ENCODE assay signal across 8 cellular contexts in genomic region chr10:100997364-100998182, GRCh38. TPM values are rescaled to one million over a fixed set of nuclear protein-coding genes. Genes with fewer than 3 reads are reported as not detected.
DNase-seq lines count a peak whose midpoint lies in the region; ATAC-seq, FAIRE-seq and TF ChIP-seq lines count a peak whose summit lies in the region.

No MANE protein-coding gene starts in this region.

- peak overlapping the region; percentile 76 for H3K4me3 Mint-ChIP-seq in GM23338

- no peaks in the 10 kb centered on the region for H3K9me3 ChIP-seq in kidney (ENCODE audit: control insufficient read depth in 1 of 2, low read length in 2 of 2)

- peak overlapping the region; percentile 97 for H3K4me2 ChIP-seq in GM23338

- H3K4me1 ChIP-seq in GM23338 (ENCODE audit: insufficient read depth): peaks cover 36% of the 10 kb centered on the region
- H3K4me1 ChIP-seq in kidney (ENCODE audit: control insufficient read depth in 1 of 2, insufficient read depth in 1 of 2, low read depth in 1 of 2, low read length in 2 of 2): peaks cover 8 to 32% of the 10 kb centered on the region in 2 donors

- H3K27ac Mint-ChIP-seq in GM23338: peak overlapping the region; percentile 96

- DNase-seq in DMS79 treated with DMSO at 0.1 percent for 48 hours (lab: John Stamatoyannopoulos, UW): peak; percentile 28
- DNase-seq in GM23338 (ENCODE audit: low spot score): peak; percentile 92
- DNase-seq in NCI-H2029 (lab: John Stamatoyannopoulos, UW): peak; percentile 35
- peak; percentile 50 to 65 (median 55) for DNase-seq in activated CD4-positive, CD25-positive, alpha-beta regulatory T cell (lab: John Stamatoyannopoulos, UW)
- DNase-seq in caudate nucleus (lab: John Stamatoyannopoulos, UW): peak in 52 of 61 donors; percentile 26 to 86 (median 69)
- peak; percentile 90 for DNase-seq in kidney
- DNase-seq in stimulated activated CD4-positive, alpha-beta T cell treated with anti-CD3 and anti-CD28 coated beads, Interleukin-15, amount 100 ng/mL, for 1 hour (ENCODE audit: low read depth in 1 of 2, low spot score in 1 of 2): peak; percentile 54 to 66

- intact Hi-C loops in kidney (cut with DNase I): no loop called here

- H3K79me2 ChIP-seq in GM23338 (replicated peaks; ENCODE audit: insufficient read depth): peaks cover 22% of the 10 kb centered on the region

- H3K27me3 ChIP-seq in GM23338 (ENCODE audit: insufficient read depth): no peaks in the 10 kb centered on the region

- peaks cover 33% of the 10 kb centered on the region for H3F3A ChIP-seq in GM23338 (replicated peaks; ENCODE audit: low read depth)

- peak overlapping the region; percentile 95 for H3K27ac ChIP-seq in GM23338 (ENCODE audit: low read depth)
- H3K27ac ChIP-seq in caudate nucleus (ENCODE audit: low read depth, low read length): peak overlapping the region; percentile 99
- H3K27ac ChIP-seq in kidney (ENCODE audit: low read depth in 2 of 2, low read length in 2 of 2): peak overlapping the region; percentile 90 to 99

- H3K27me3 Mint-ChIP-seq in GM23338 (ENCODE audit: insufficient read depth, low read depth, poor library complexity): peaks cover 28% of the 10 kb centered on the region

- H3K9ac ChIP-seq in kidney (ENCODE audit: low read length in 2 of 2): peak overlapping the region; percentile 57 to 82

- H2AFZ ChIP-seq in GM23338: peak overlapping the region; percentile 90

- H3K4me1 Mint-ChIP-seq in GM23338: peaks cover 42% of the 10 kb centered on the region

- H3K4me3 ChIP-seq in GM23338: peak overlapping the region; percentile 90
- peak overlapping the region; percentile 74 to 85 for H3K4me3 ChIP-seq in kidney (ENCODE audit: low read length in 2 of 2)

- H3K9me3 Mint-ChIP-seq in GM23338: no peaks in the 10 kb centered on the region; the same call in 2 of the 3 replicates

- FAIRE-seq in kidney (lab: Jason Lieb, UNC): no peak

- no peaks in the 10 kb centered on the region for H3K9me2 ChIP-seq in GM23338 (ENCODE audit: insufficient read depth)

- peaks cover 26% of the 10 kb centered on the region for H3K36me3 Mint-ChIP-seq in GM23338 (ENCODE audit: low read depth)

- TF ChIP-seq CTCF in GM23338 (conservative IDR thresholded peaks at IDR 0.05; ENCODE audit: low read depth in 2 of 2) (peak; percentile 76 to 82), kidney (IDR thresholded peaks at IDR 0.05; ENCODE audit: borderline replicate concordance, extremely low read depth, insufficient read depth) (peak; percentile 59)

- H4K20me1 ChIP-seq in GM23338 (replicated peaks; ENCODE audit: insufficient read depth): no peaks in the 10 kb centered on the region; the same call in 1 of the 2 replicates

- H3K36me3 ChIP-seq in GM23338 (ENCODE audit: insufficient read depth) (peaks cover 16% of the 10 kb centered on the region), kidney (ENCODE audit: control insufficient read depth in 1 of 2, insufficient read depth in 2 of 2, low read length in 2 of 2) (peaks cover 1 to 3% of the 10 kb centered on the region in 2 donors)

- ATAC-seq in GM23338: peak; percentile 59
- ATAC-seq in GM18519 (IDR thresholded peaks at IDR 0.05; ENCODE audit: low FRiP score, unreplicated experiment): no peak

TF ChIP-seq in GM23338, 12 proteins besides CTCF, POLR2A, EP300 and RAD21:
- TF ChIP-seq CREB1 (CRISPR knock-in tag; IDR thresholded peaks at IDR 0.05; ENCODE audit: low read depth): peak; percentile 27; the same call in 1 of the 2 replicates
- TF ChIP-seq ZNF462 (CRISPR knock-in tag; IDR thresholded peaks at IDR 0.05): no peak
- no peak for TF ChIP-seq ZNF114 (CRISPR knock-in tag; IDR thresholded peaks at IDR 0.05)
TF ChIP-seq in GM23338: peak in this region for 1.

RNA-seq across cellular contexts. Expression of gene LZTS2, which starts 2.0 kb away (rescaled TPM):
- 62.8 and 88.3 TPM in 2 replicates for total RNA-seq in GM23338 (2014; rRNA removed; shearing (Covaris generic))
- 27.6 and 28.8 TPM in 2 replicates for polyA plus RNA-seq in GM23338 (2016; fragmentation: Nextera tagmentation; extraction: Ambion mirVana)
- 54.7 TPM for total RNA-seq in kidney
- polyA plus RNA-seq in kidney (ENCODE audit: insufficient read depth, low read depth, low replicate concordance): 47.3 TPM

RNA-seq across cellular contexts. Expression of gene TWNK, which starts 10.2 kb away (rescaled TPM):
- total RNA-seq in GM23338 (2014; rRNA removed; shearing (Covaris generic)): 24.5 and 29.4 TPM in 2 replicates
- polyA plus RNA-seq in GM23338 (2016; fragmentation: Nextera tagmentation; extraction: Ambion mirVana) (11.4 and 12.2 TPM in 2 replicates), kidney (ENCODE audit: insufficient read depth, low read depth, low replicate concordance) (3.8 TPM)
- 8.9 TPM for total RNA-seq in kidney

RNA-seq across cellular contexts. Expression of gene MRPL43, which starts 10.3 kb away (rescaled TPM):
- total RNA-seq in GM23338 (2014; rRNA removed; shearing (Covaris generic)): 60.4 and 76.9 TPM in 2 replicates
- polyA plus RNA-seq in GM23338 (2016; fragmentation: Nextera tagmentation; extraction: Ambion mirVana) (124 and 126 TPM in 2 replicates), kidney (ENCODE audit: insufficient read depth, low read depth, low replicate concordance) (157 TPM)
- 81.5 TPM for total RNA-seq in kidney

RNA-seq across cellular contexts. Expression of gene SEMA4G, which starts 28.3 kb away (rescaled TPM):
- total RNA-seq in GM23338 (2014; rRNA removed; shearing (Covaris generic)): 7.3 and 8.5 TPM in 2 replicates
- polyA plus RNA-seq in GM23338 (2016; fragmentation: Nextera tagmentation; extraction: Ambion mirVana): 5.3 and 6.3 TPM in 2 replicates
- total RNA-seq in kidney: 6.1 TPM
- 23.5 TPM for polyA plus RNA-seq in kidney (ENCODE audit: insufficient read depth, low read depth, low replicate concordance)

RNA-seq across cellular contexts. Expression of gene PDZD7, which starts 33.4 kb away (rescaled TPM):
- 1.7 and 2.3 TPM in 2 replicates for total RNA-seq in GM23338 (2014; rRNA removed; shearing (Covaris generic))
- polyA plus RNA-seq in GM23338 (2016; fragmentation: Nextera tagmentation; extraction: Ambion mirVana) (1.5 and 1.7 TPM in 2 replicates), kidney (ENCODE audit: insufficient read depth, low read depth, low replicate concordance) (1.9 TPM)
- total RNA-seq in kidney: 1.6 TPM

Comparison
In these comparisons a context has a peak if more than half of its experiments do, and no peak if none do; other contexts are left out.
1. DNase-seq: peak in every context shown above with its lines; median percentile 92 in GM23338; 90 in kidney; 69 in caudate nucleus; 60 in stimulated activated CD4-positive, alpha-beta T cell treated with anti-CD3 and anti-CD28 coated beads, Interleukin-15, amount 100 ng/mL, for 1 hour; 55 in activated CD4-positive, CD25-positive, alpha-beta regulatory T cell; 35 in NCI-H2029; 28 in DMS79 treated with DMSO at 0.1 percent for 48 hours.